ENCODE assay signal across 19 cellular contexts in the genomic region with DNA sequence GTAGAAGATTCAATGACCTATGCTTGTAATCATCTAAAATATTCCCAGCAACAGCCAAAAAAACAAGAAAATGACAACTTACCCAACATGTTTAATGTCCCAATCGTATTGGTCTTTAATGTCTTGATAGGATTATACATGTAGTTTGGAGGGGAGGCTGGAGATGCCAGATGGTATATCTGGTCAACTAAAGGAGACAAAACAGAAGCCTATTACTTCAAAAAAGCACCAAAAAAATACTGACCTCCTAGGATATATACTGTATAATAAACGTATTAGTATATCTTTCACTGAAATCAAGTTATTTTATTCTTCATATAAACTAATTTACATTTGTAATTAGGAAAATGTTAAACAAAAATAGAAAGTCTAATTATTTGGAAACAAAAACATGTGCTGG.
DNase-seq lines count a peak whose midpoint lies in the region; ATAC-seq and TF ChIP-seq lines count a peak whose summit lies in the region.
"Had no signal": no experiment of that assay in that cellular context is flagged by ENCODE, and none has a peak within 500 bp of the region (broad histone marks: within the 10 kb centered on the region; RNA-seq: fewer than 3 reads in every experiment).

No MANE protein-coding gene starts in this region.

- no peaks in the 10 kb centered on the region for H4K20me1 ChIP-seq in HCT116 (ENCODE audit: insufficient read depth)

- no peak for TF ChIP-seq POLR2A in HCT116 (IDR thresholded peaks at IDR 0.05; ENCODE audit: borderline replicate concordance, extremely low read depth, insufficient read depth, insufficient read length)
- no peak for TF ChIP-seq POLR2A in body of pancreas (IDR thresholded peaks at IDR 0.05)

- H3K27ac Mint-ChIP-seq in activated naive CD4-positive, alpha-beta T cell treated with anti-CD3 and anti-CD28 coated beads, Interleukin-2, amount 50 U/mL, for 24 hours: peak overlapping the region; percentile 1
- H3K27ac Mint-ChIP-seq in endothelial cell (ENCODE audit: unreplicated experiment) (no peak overlapping the region), nephron (peak overlapping the region; percentile 0 to 50 (median 46))
- H3K27ac Mint-ChIP-seq: IgD-negative memory B cell had no signal

- peaks cover 8 to 15% of the 10 kb centered on the region in 2 experiments for H3K4me1 ChIP-seq in HCT116 (ENCODE audit: control insufficient read depth in 1 of 2, insufficient read depth in 2 of 2, low read length in 2 of 2)
- H3K4me1 ChIP-seq in body of pancreas: peaks cover 19% of the 10 kb centered on the region
- H3K4me1 ChIP-seq: HAP-1 had no signal

- TF ChIP-seq CTCF in HCT116 (IDR thresholded peaks at IDR 0.05 in 2 of 3, conservative IDR thresholded peaks at IDR 0.05 in 1 of 3; ENCODE audit: borderline replicate concordance in 1 of 3, insufficient read depth in 1 of 3, low read depth in 2 of 3, low read length in 2 of 3): no peak
- no peak for TF ChIP-seq CTCF in endothelial cell (IDR thresholded peaks at IDR 0.05; ENCODE audit: unreplicated experiment)
- TF ChIP-seq CTCF in nephron (IDR thresholded peaks at IDR 0.05; ENCODE audit: unreplicated experiment in 3 of 3): no peak
- no peak for TF ChIP-seq CTCF in body of pancreas (IDR thresholded peaks at IDR 0.05)

- H3K36me3 Mint-ChIP-seq in activated naive CD4-positive, alpha-beta T cell treated with anti-CD3 and anti-CD28 coated beads, Interleukin-2, amount 50 U/mL, for 24 hours: peaks cover 12% of the 10 kb centered on the region
- peaks cover 20% of the 10 kb centered on the region for H3K36me3 Mint-ChIP-seq in endothelial cell (ENCODE audit: low read depth, unreplicated experiment)
- H3K36me3 Mint-ChIP-seq in nephron (ENCODE audit: low read depth): peaks cover 41% of the 10 kb centered on the region

- no peak for ATAC-seq in HCT116
- no peak for ATAC-seq in body of pancreas
- no peak for ATAC-seq in GM18861 (IDR thresholded peaks at IDR 0.05; ENCODE audit: unreplicated experiment)

- DNase-seq in activated naive CD4-positive, alpha-beta T cell treated with Interleukin-2 at 50 U/mL for 16 hours: no peak
- DNase-seq in HCT116 (ENCODE audit: low read depth, low spot score): no peak
- no peak for DNase-seq in endothelial cell (ENCODE audit: low spot score)
- no peak for DNase-seq in stimulated activated CD4-positive, alpha-beta T cell treated with anti-CD3 and anti-CD28 coated beads, Interleukin-15, amount 100 ng/mL, for 24 hours
- DNase-seq in body of pancreas: no peak
- DNase-seq: Kasumi-1; MG63; NCI-H1092; NCI-H1436 treated with DMSO at 0.1 percent for 48 hours; NCI-H2029 treated with DMSO at 0.1 percent for 48 hours; NCI-H446; NCI-H526 treated with DMSO at 0.1 percent for 48 hours; NK-92 treated with Interleukin-12 subunit alpha and Interleukin-12 subunit beta, amount 100 ng/mL, for 24 hours; SHP77 treated with DMSO at 0.1 percent for 48 hours had no signal

- H3K4me3 ChIP-seq in HCT116 (replicated peaks in 1 of 2; ENCODE audit: low read depth in 1 of 2, low read length in 2 of 2): no peak overlapping the region
- no peak overlapping the region for H3K4me3 ChIP-seq in body of pancreas
- H3K4me3 ChIP-seq: HAP-1, MG63 had no signal

- H3K27me3 Mint-ChIP-seq in activated naive CD4-positive, alpha-beta T cell treated with anti-CD3 and anti-CD28 coated beads, Interleukin-2, amount 50 U/mL, for 24 hours: no peaks in the 10 kb centered on the region
- H3K27me3 Mint-ChIP-seq in endothelial cell (ENCODE audit: unreplicated experiment) (peaks cover 1% of the 10 kb centered on the region), nephron (ENCODE audit: low read depth) (no peaks in the 10 kb centered on the region)
- H3K27me3 Mint-ChIP-seq: IgD-negative memory B cell had no signal

- H3K27me3 ChIP-seq in HCT116 (ENCODE audit: insufficient read depth, low read length): no peaks in the 10 kb centered on the region
- H3K27me3 ChIP-seq in body of pancreas: no peaks in the 10 kb centered on the region
- H3K27me3 ChIP-seq: MG63 had no signal

- no TSS peak for BruUV-seq in HCT116 (replicated peaks; lab: Mats Ljungman, UMichigan)

- RAD21 ChIA-PET in HCT116 (lab: Charles Lee; ENCODE audit: low non-redundant PET in 1 of 2, low total read pairs in 2 of 2, uncharacterized antibody in 2 of 2, unreplicated experiment in 2 of 2): no interaction called here

- H3K9me3 Mint-ChIP-seq in activated naive CD4-positive, alpha-beta T cell treated with anti-CD3 and anti-CD28 coated beads, Interleukin-2, amount 50 U/mL, for 24 hours: no peaks in the 10 kb centered on the region
- H3K9me3 Mint-ChIP-seq in endothelial cell (ENCODE audit: unreplicated experiment): no peaks in the 10 kb centered on the region
- no peaks in the 10 kb centered on the region for H3K9me3 Mint-ChIP-seq in nephron
- H3K9me3 Mint-ChIP-seq: IgD-negative memory B cell had no signal

- CTCF ChIA-PET in HCT116 (lab: Charles Lee): no interaction called here

- peaks cover 9% of the 10 kb centered on the region; the same call in 1 of the 2 replicates for H3K79me2 ChIP-seq in HCT116 (ENCODE audit: insufficient read depth, low read length)

- no peak overlapping the region for H2AFZ ChIP-seq in HCT116 (ENCODE audit: low read depth, low read length, poor library complexity, severe bottlenecking)

- no peaks in the 10 kb centered on the region for H3K9me3 ChIP-seq in HCT116 (ENCODE audit: control insufficient read depth in 1 of 2, insufficient read depth in 1 of 2, low read depth in 1 of 2, low read length in 2 of 2)
- no peaks in the 10 kb centered on the region for H3K9me3 ChIP-seq in body of pancreas
- H3K9me3 ChIP-seq: HAP-1, MG63 had no signal

- TF ChIP-seq RAD21 in HCT116 (IDR thresholded peaks at IDR 0.05; ENCODE audit: low read depth): no peak

- H3K4me3 Mint-ChIP-seq in activated naive CD4-positive, alpha-beta T cell treated with anti-CD3 and anti-CD28 coated beads, Interleukin-2, amount 50 U/mL, for 24 hours: peak overlapping the region; percentile 19
- H3K4me3 Mint-ChIP-seq in endothelial cell (ENCODE audit: unreplicated experiment): peak overlapping the region; percentile 21
- peak overlapping the region in 2 of 3 experiments; percentile 25 to 60 for H3K4me3 Mint-ChIP-seq in nephron

- no peak overlapping the region for H3K9ac ChIP-seq in HCT116 (ENCODE audit: low read length)

- H3K36me3 ChIP-seq in HCT116 (ENCODE audit: control insufficient read depth in 1 of 2, insufficient read depth in 2 of 2, low read length in 2 of 2): 0 out of 4 replicates have a peak, but pooled peaks cover 0 to 7% of the 10 kb centered on the region in 2 experiments
- H3K36me3 ChIP-seq in body of pancreas (replicated peaks in 1 of 2; ENCODE audit: insufficient read depth in 1 of 2, low read depth in 2 of 2): no peaks in the 10 kb centered on the region
- H3K36me3 ChIP-seq: HAP-1, MG63 had no signal

- no peak overlapping the region for H3K27ac ChIP-seq in HCT116 (ENCODE audit: low read depth, low read length)
- no peak overlapping the region for H3K27ac ChIP-seq in body of pancreas

- intact Hi-C loops in HCT116 (cut with micrococcal nuclease) (no loop called here), body of pancreas (cut with DNase I) (no loop called here)

- 85 to 87% methylated on average over 2 of the region's 2 CpGs for WGBS in body of pancreas, 2 donors

- peaks cover 37% of the 10 kb centered on the region for H3K4me1 Mint-ChIP-seq in activated naive CD4-positive, alpha-beta T cell treated with anti-CD3 and anti-CD28 coated beads, Interleukin-2, amount 50 U/mL, for 24 hours
- no peaks in the 10 kb centered on the region for H3K4me1 Mint-ChIP-seq in endothelial cell (ENCODE audit: unreplicated experiment)
- H3K4me1 Mint-ChIP-seq in nephron: peaks cover 18% of the 10 kb centered on the region
- H3K4me1 Mint-ChIP-seq: IgD-negative memory B cell had no signal

- peak overlapping the region; percentile 76; the same call in 1 of the 2 replicates for H3K4me2 ChIP-seq in HCT116 (ENCODE audit: low read length)

- POLR2A ChIA-PET in HCT116 (lab: Charles Lee): no interaction called here

- no peaks in the 10 kb centered on the region for H3K9me2 ChIP-seq in HCT116 (ENCODE audit: insufficient read depth)

TF ChIP-seq in HCT116, 20 proteins besides CTCF, POLR2A, EP300 and RAD21:
- TF ChIP-seq CEBPB (IDR thresholded peaks at IDR 0.05; ENCODE audit: low read depth) (no peak), POLR2AphosphoS5 (IDR thresholded peaks at IDR 0.05; ENCODE audit: low read depth, low read length) (no peak), FOSL1 (IDR thresholded peaks at IDR 0.05; ENCODE audit: low read depth) (no peak), SIN3A (IDR thresholded peaks at IDR 0.05; ENCODE audit: low read depth) (no peak), TCF7L2 (IDR thresholded peaks at IDR 0.05; ENCODE audit: borderline replicate concordance, extremely low read depth, insufficient read depth, insufficient read length) (no peak)
- TF ChIP-seq, protein P1, sequence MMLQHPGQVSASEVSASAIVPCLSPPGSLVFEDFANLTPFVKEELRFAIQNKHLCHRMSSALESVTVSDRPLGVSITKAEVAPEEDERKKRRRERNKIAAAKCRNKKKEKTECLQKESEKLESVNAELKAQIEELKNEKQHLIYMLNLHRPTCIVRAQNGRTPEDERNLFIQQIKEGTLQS (IDR thresholded peaks at IDR 0.05): no peak
